ENCODE assay signal across 21 cellular contexts in genomic region chr18:48699761-48700160, GRCh38.
"Had no signal": no experiment of that assay in that cellular context is flagged by ENCODE, and none has a peak within 500 bp of the region (broad histone marks: within the 10 kb centered on the region; RNA-seq: fewer than 3 reads in every experiment).

No MANE protein-coding gene starts in this region.

- H3K9me3 ChIP-seq: SK-N-SH had no signal

- DNase-seq: KBM-7; MV-4-11; NCI-H1048; NCI-H1105; NCI-H1436 treated with DMSO at 0.1 percent for 48 hours; NCI-H1694; NCI-H187 treated with DMSO at 0.1 percent for 48 hours; NCI-H2029 treated with DMSO at 0.1 percent for 48 hours; NCI-H2171 treated with DMSO at 0.1 percent for 48 hours; NCI-H345; NCI-H446 treated with DMSO at 0.1 percent for 48 hours; NCI-H510A treated with DMSO at 0.1 percent for 48 hours; NCI-H526 treated with DMSO at 0.1 percent for 48 hours; NCI-H748 treated with DMSO at 0.1 percent for 48 hours; NK-92 treated with Interleukin-12 subunit alpha and Interleukin-12 subunit beta, amount 100 ng/mL, for 24 hours; PC-3; SHP77; SK-N-SH; SW 1271 had no signal

- ATAC-seq: Panc1, PC-3 had no signal

- H3K4me2 ChIP-seq: SK-N-SH had no signal

- H3K9ac ChIP-seq: SK-N-SH had no signal

- H3K27ac ChIP-seq: RWPE1 had no signal
